In the genomic region with DNA sequence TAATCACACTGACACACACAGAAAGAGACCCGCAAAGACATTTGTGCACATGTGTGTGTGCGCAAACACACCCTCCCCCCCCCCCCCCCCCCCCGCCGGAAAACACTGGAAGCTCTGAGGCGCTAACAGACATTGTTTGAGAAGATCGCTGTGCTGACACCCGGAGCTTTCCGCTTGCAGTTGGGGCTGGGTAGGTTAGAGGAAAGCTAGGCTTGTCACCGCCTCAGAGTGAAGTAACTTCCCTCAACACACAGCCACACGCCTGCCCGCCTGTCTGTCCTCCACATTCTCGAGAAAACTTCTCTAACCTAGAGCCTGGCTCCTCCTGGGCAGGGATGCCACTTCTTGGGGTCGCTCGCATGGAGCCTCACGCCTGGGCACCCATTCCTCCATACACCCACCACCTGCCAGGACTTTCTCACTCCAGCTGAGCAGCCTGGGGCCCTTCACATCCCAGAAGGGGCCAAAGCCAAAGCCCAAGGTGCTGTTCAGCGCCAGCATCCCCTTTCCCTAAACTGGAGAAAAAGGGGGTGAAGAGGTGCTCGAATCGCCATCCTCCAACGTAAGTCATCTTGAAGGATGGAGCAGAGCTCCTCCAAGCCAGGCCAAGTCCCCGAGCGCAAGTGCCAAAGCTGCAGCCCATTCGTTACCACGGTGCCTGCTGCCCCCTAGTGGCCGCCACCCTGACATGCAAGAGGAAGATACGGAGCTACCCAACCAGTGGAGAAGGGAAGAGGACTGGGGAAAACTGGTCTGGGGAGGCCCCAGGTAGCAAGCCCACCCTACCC, we compare ENCODE assay signal across 1 cellular context.
TF ChIP-seq lines count a peak whose summit lies in the region.

No MANE protein-coding gene starts in this region.

TF ChIP-seq in GM23338, 12 proteins besides CTCF, POLR2A, EP300 and RAD21 (continued from another document):
- TF ChIP-seq, protein P1, sequence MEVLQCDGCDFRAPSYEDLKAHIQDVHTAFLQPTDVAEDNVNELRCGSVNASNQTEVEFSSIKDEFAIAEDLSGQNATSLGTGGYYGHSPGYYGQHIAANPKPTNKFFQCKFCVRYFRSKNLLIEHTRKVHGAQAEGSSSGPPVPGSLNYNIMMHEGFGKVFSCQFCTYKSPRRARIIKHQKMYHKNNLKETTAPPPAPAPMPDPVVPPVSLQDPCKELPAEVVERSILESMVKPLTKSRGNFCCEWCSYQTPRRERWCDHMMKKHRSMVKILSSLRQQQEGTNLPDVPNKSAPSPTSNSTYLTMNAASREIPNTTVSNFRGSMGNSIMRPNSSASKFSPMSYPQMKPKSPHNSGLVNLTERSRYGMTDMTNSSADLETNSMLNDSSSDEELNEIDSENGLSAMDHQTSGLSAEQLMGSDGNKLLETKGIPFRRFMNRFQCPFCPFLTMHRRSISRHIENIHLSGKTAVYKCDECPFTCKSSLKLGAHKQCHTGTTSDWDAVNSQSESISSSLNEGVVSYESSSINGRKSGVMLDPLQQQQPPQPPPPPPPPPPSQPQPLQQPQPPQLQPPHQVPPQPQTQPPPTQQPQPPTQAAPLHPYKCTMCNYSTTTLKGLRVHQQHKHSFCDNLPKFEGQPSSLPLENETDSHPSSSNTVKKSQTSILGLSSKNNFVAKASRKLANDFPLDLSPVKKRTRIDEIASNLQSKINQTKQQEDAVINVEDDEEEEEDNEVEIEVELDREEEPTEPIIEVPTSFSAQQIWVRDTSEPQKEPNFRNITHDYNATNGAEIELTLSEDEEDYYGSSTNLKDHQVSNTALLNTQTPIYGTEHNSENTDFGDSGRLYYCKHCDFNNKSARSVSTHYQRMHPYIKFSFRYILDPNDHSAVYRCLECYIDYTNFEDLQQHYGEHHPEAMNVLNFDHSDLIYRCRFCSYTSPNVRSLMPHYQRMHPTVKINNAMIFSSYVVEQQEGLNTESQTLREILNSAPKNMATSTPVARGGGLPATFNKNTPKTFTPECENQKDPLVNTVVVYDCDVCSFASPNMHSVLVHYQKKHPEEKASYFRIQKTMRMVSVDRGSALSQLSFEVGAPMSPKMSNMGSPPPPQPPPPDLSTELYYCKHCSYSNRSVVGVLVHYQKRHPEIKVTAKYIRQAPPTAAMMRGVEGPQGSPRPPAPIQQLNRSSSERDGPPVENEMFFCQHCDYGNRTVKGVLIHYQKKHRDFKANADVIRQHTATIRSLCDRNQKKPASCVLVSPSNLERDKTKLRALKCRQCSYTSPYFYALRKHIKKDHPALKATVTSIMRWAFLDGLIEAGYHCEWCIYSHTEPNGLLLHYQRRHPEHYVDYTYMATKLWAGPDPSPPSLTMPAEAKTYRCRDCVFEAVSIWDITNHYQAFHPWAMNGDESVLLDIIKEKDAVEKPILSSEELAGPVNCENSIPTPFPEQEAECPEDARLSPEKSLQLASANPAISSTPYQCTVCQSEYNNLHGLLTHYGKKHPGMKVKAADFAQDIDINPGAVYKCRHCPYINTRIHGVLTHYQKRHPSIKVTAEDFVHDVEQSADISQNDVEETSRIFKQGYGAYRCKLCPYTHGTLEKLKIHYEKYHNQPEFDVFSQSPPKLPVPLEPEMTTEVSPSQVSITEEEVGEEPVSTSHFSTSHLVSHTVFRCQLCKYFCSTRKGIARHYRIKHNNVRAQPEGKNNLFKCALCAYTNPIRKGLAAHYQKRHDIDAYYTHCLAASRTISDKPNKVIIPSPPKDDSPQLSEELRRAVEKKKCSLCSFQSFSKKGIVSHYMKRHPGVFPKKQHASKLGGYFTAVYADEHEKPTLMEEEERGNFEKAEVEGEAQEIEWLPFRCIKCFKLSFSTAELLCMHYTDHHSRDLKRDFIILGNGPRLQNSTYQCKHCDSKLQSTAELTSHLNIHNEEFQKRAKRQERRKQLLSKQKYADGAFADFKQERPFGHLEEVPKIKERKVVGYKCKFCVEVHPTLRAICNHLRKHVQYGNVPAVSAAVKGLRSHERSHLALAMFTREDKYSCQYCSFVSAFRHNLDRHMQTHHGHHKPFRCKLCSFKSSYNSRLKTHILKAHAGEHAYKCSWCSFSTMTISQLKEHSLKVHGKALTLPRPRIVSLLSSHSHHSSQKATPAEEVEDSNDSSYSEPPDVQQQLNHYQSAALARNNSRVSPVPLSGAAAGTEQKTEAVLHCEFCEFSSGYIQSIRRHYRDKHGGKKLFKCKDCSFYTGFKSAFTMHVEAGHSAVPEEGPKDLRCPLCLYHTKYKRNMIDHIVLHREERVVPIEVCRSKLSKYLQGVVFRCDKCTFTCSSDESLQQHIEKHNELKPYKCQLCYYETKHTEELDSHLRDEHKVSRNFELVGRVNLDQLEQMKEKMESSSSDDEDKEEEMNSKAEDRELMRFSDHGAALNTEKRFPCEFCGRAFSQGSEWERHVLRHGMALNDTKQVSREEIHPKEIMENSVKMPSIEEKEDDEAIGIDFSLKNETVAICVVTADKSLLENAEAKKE (CRISPR knock-in tag; IDR thresholded peaks at IDR 0.05): no peak
- TF ChIP-seq STAT1 (IDR thresholded peaks at IDR 0.05; ENCODE audit: unreplicated experiment) (no peak), EZH2phosphoT487 (IDR thresholded peaks at IDR 0.05; ENCODE audit: unreplicated experiment) (no peak), JUNB (IDR thresholded peaks at IDR 0.05; ENCODE audit: unreplicated experiment) (no peak)
- TF ChIP-seq, protein P2, sequence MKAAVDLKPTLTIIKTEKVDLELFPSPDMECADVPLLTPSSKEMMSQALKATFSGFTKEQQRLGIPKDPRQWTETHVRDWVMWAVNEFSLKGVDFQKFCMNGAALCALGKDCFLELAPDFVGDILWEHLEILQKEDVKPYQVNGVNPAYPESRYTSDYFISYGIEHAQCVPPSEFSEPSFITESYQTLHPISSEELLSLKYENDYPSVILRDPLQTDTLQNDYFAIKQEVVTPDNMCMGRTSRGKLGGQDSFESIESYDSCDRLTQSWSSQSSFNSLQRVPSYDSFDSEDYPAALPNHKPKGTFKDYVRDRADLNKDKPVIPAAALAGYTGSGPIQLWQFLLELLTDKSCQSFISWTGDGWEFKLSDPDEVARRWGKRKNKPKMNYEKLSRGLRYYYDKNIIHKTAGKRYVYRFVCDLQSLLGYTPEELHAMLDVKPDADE (IDR thresholded peaks at IDR 0.05): no peak
